In genomic region chr2:1159013-1159412, GRCh38 we compare ENCODE assay signal across 27 cellular contexts.
A peak's percentile ranks its signal among the peaks of the same experiment; 100 is the strongest.
DNase-seq lines count a peak whose midpoint lies in the region; ATAC-seq, FAIRE-seq and TF ChIP-seq lines count a peak whose summit lies in the region.
"Had no signal": no experiment of that assay in that cellular context is flagged by ENCODE, and none has a peak within 500 bp of the region (broad histone marks: within the 10 kb centered on the region; RNA-seq: fewer than 3 reads in every experiment).

No MANE protein-coding gene starts in this region.

- H2BK120ac ChIP-seq in H1 (replicated peaks; ENCODE audit: low read depth, low read length), result no peak overlapping the region

- FAIRE-seq in GM12891 (lab: Jason Lieb, UNC) (peak; percentile 35), H1 (lab: Jason Lieb, UNC) (no peak)
- FAIRE-seq: A204.1, GM12878, GM19239 had no signal

- no peak overlapping the region for H3K18ac ChIP-seq in H1 (ENCODE audit: extremely low read depth, low read length)

- TF ChIP-seq CTCF in HEK293 (tag by site-specific recombination; IDR thresholded peaks at IDR 0.05) (no peak), H1 (IDR thresholded peaks at IDR 0.05; ENCODE audit: control extremely low read depth in 1 of 3, insufficient read depth in 1 of 3, low read depth in 1 of 3, low read length in 3 of 3) (no peak), lung (IDR thresholded peaks at IDR 0.05; ENCODE audit: control extremely low read depth, extremely low read depth) (no peak)

- no peak overlapping the region for H2BK15ac ChIP-seq in H1 (ENCODE audit: low read length)

- H3K14ac ChIP-seq in H1 (ENCODE audit: insufficient read length), result no peak overlapping the region

- peaks cover 16% of the 10 kb centered on the region for H3K9me3 Mint-ChIP-seq in T-helper 2 cell treated with Interferon-gamma antibody and Interleukin-4, amounts not matched to agents 5 μg/mL and 100 μg/mL, for 36 hours

- peaks cover 0 to 11% of the 10 kb centered on the region in 2 experiments for H4K20me1 ChIP-seq in H1 (replicated peaks in 1 of 2; ENCODE audit: control insufficient read depth in 1 of 2, insufficient read depth in 2 of 2, low read length in 2 of 2)
- H4K20me1 ChIP-seq: BLaER1 had no signal

- H3K56ac ChIP-seq in H1 (replicated peaks; ENCODE audit: insufficient read length, low read depth, low read length), result no peak overlapping the region

- H3K9me3 ChIP-seq in HEK293 (ENCODE audit: control insufficient read depth, insufficient read depth, low read depth, low read length), result no peaks in the 10 kb centered on the region
- peaks cover 0 to 4% of the 10 kb centered on the region in 2 experiments; a peak in 2 of 4 replicates for H3K9me3 ChIP-seq in H1 (ENCODE audit: insufficient read depth in 2 of 2, low read depth in 1 of 2, low read length in 1 of 2)
- H3K9me3 ChIP-seq in lung (ENCODE audit: control insufficient read depth in 2 of 2, insufficient read depth in 1 of 2, low read length in 1 of 2), result peaks cover 0 to 10% of the 10 kb centered on the region in 2 donors
- H3K9me3 ChIP-seq in right cardiac atrium (ENCODE audit: control insufficient read depth, low read length), result no peaks in the 10 kb centered on the region
- H3K9me3 ChIP-seq: BE2C, BLaER1 had no signal

- no peaks in the 10 kb centered on the region for H3K27me3 Mint-ChIP-seq in T-helper 2 cell treated with Interferon-gamma antibody and Interleukin-4, amounts not matched to agents 5 μg/mL and 100 μg/mL, for 36 hours (ENCODE audit: low read depth)
- H3K27me3 Mint-ChIP-seq: CD4-positive, alpha-beta memory T cell; CD4-positive, CD25-positive, alpha-beta regulatory T cell; CD8-positive, alpha-beta memory T cell had no signal

- H2BK20ac ChIP-seq in H1 (ENCODE audit: low read length), result no peak overlapping the region

- POLR2A ChIA-PET in HEK293 (lab: Yijun Ruan, JAX), result no interaction called here
- POLR2A ChIA-PET in H1 (lab: Charles Lee; ENCODE audit: partially characterized antibody), result no interaction called here

- 79% methylated on average over 9 of the region's 9 CpGs; no CpG with 5 or more reads in 1 of the 2 experiments for WGBS in H1 (ENCODE audit: extremely low coverage in 1 of 2, insufficient coverage in 1 of 2, insufficient read length in 1 of 2, insufficient replicate concordance in 2 of 2, low coverage in 1 of 2, low lambda C conversion rate in 2 of 2, missing lambda C conversion rate in 1 of 2), 2 experiments
- 78 to 85% methylated on average over 9 of the region's 9 CpGs for WGBS in lung, 2 donors
- WGBS in right cardiac atrium, result 81% methylated on average over 9 of the region's 9 CpGs

- H2AFZ ChIP-seq in H1 (ENCODE audit: low read length), result no peak overlapping the region

- H3K27ac ChIP-seq in HEK293 (ENCODE audit: extremely low read depth, low read depth, low read length) (no peak overlapping the region), H1 (ENCODE audit: low read depth, low read length) (no peak overlapping the region), lung (ENCODE audit: low read depth in 1 of 2, low read length in 1 of 2) (no peak overlapping the region), right cardiac atrium (ENCODE audit: low read length) (no peak overlapping the region)
- H3K27ac ChIP-seq: BLaER1 had no signal

- CTCF ChIA-PET in HEK293 (lab: Yijun Ruan, JAX) (no interaction called here), H1 (lab: Charles Lee; ENCODE audit: partially characterized antibody) (interaction anchor here (0.7 kb wide), 1 partner anchor 202 kb away, joined by 3 read pairs; no protein-coding TSS in a partner anchor)

- peaks cover 13% of the 10 kb centered on the region for H3K36me3 Mint-ChIP-seq in T-helper 2 cell treated with Interferon-gamma antibody and Interleukin-4, amounts not matched to agents 5 μg/mL and 100 μg/mL, for 36 hours (ENCODE audit: low read depth)
- H3K36me3 Mint-ChIP-seq: CD14-positive monocyte; CD8-positive, alpha-beta memory T cell had no signal

- no peak overlapping the region for H2BK5ac ChIP-seq in H1 (ENCODE audit: low read depth, low read length)

- no peak overlapping the region for H3K9ac ChIP-seq in H1 (replicated peaks in 1 of 4; ENCODE audit: extremely low read depth in 1 of 4, low read depth in 3 of 4, low read length in 3 of 4)
- H3K9ac ChIP-seq: BLaER1 had no signal

- intact Hi-C loops in right cardiac atrium (cut with DNase I), result no loop called here

- H3K27me3 ChIP-seq in H1 (replicated peaks in 1 of 4; ENCODE audit: control insufficient read depth in 3 of 4, extremely low read depth in 1 of 4, insufficient read depth in 3 of 4, low read length in 3 of 4), result no peaks in the 10 kb centered on the region
- no peaks in the 10 kb centered on the region for H3K27me3 ChIP-seq in lung (ENCODE audit: control insufficient read depth, insufficient read depth)
- H3K27me3 ChIP-seq in right cardiac atrium (ENCODE audit: control insufficient read depth, insufficient read depth), result no peaks in the 10 kb centered on the region
- H3K27me3 ChIP-seq: BE2C, BLaER1 had no signal

- H2BK12ac ChIP-seq in H1 (ENCODE audit: low read depth, low read length), result no peak overlapping the region

- no peak overlapping the region for H3K27ac Mint-ChIP-seq in T-helper 2 cell treated with Interferon-gamma antibody and Interleukin-4, amounts not matched to agents 5 μg/mL and 100 μg/mL, for 36 hours
- H3K27ac Mint-ChIP-seq: CD14-positive monocyte; CD4-positive, alpha-beta memory T cell; CD4-positive, CD25-positive, alpha-beta regulatory T cell; CD8-positive, alpha-beta memory T cell had no signal

- H2AK5ac ChIP-seq in H1 (ENCODE audit: low read depth, low read length), result no peak overlapping the region

- no peak for DNase-seq in GM12891 (ENCODE audit: insufficient read length, low spot score)
- DNase-seq in H1 (ENCODE audit: low read depth in 1 of 2, low spot score in 2 of 2), result no peak
- no peak for DNase-seq in lung (ENCODE audit: low spot score)
- no peak for DNase-seq in T-helper 2 cell treated with Interferon-gamma antibody and Interleukin-4, amounts not matched to agents 5 μg/mL and 100 μg/mL, for 36 hours (ENCODE audit: low spot score)
- no peak for DNase-seq in NCI-H1694 (lab: John Stamatoyannopoulos, UW)
- DNase-seq in right cardiac atrium, result no peak
- DNase-seq: 8988T; ACHN; BE2C; C1 segment of cervical spinal cord; CD4-positive, alpha-beta memory T cell; CD4-positive, CD25-positive, alpha-beta regulatory T cell; CD8-positive, alpha-beta memory T cell; COR-L47; DMS 273 treated with DMSO at 0.1 percent for 48 hours; DMS153; DMS53; DMS79; DND-41; EL; GDM1 had no signal

- no peak overlapping the region for H4K5ac ChIP-seq in H1 (ENCODE audit: insufficient read length, low read depth, low read length)

- H4K91ac ChIP-seq in H1 (replicated peaks; ENCODE audit: insufficient read length, low read length), result peak overlapping the region; percentile 32

- H3K4me2 ChIP-seq in H1 (ENCODE audit: insufficient read depth in 1 of 2, low read depth in 2 of 2, low read length in 2 of 2), result no peak overlapping the region
- H3K4me2 ChIP-seq: BLaER1 had no signal

- H3K4me3 ChIP-seq in HEK293 (ENCODE audit: low read depth, low read length) (no peak overlapping the region), H1 (ENCODE audit: extremely low read depth in 1 of 4, insufficient read depth in 2 of 4, low read depth in 3 of 4, low read length in 4 of 4) (no peak overlapping the region), lung (no peak overlapping the region), right cardiac atrium (ENCODE audit: low read length) (no peak overlapping the region)
- H3K4me3 ChIP-seq: BLaER1, GM12878 had no signal

- no peak for TF ChIP-seq EP300 in H1 (IDR thresholded peaks at IDR 0.05; ENCODE audit: borderline replicate concordance in 1 of 2, low read depth in 2 of 2, low read length in 2 of 2)

- no peak overlapping the region for H3K4ac ChIP-seq in H1 (replicated peaks; ENCODE audit: insufficient read length, low read depth, low read length)

- H3K79me2 ChIP-seq in H1 (ENCODE audit: control insufficient read depth in 1 of 2, insufficient read depth in 2 of 2, low read length in 2 of 2), result no peaks in the 10 kb centered on the region

- no peak overlapping the region for H3K23ac ChIP-seq in H1 (ENCODE audit: insufficient read length)

- no peak for TF ChIP-seq RAD21 in H1 (IDR thresholded peaks at IDR 0.05 in 1 of 2, conservative IDR thresholded peaks at IDR 0.05 in 1 of 2; ENCODE audit: low read depth in 2 of 2, low read length in 2 of 2)

- no peak overlapping the region for H4K8ac ChIP-seq in H1 (ENCODE audit: extremely low read depth, insufficient read depth, low read length)

- ATAC-seq in lung (ENCODE audit: insufficient read depth, low FRiP score) (peak; percentile 14), right cardiac atrium (no peak)
- ATAC-seq: GM12878 had no signal

- peaks cover 8% of the 10 kb centered on the region; the same call in 1 of the 2 replicates for H3K23me2 ChIP-seq in H1 (ENCODE audit: low read depth, low read length)

- no peaks in the 10 kb centered on the region for H3K79me1 ChIP-seq in H1 (ENCODE audit: low read depth, low read length)

- H3K4me3 Mint-ChIP-seq in T-helper 2 cell treated with Interferon-gamma antibody and Interleukin-4, amounts not matched to agents 5 μg/mL and 100 μg/mL, for 36 hours, result no peak overlapping the region
- H3K4me3 Mint-ChIP-seq: CD14-positive monocyte; CD4-positive, alpha-beta memory T cell; CD4-positive, CD25-positive, alpha-beta regulatory T cell; CD8-positive, alpha-beta memory T cell had no signal

- H3K4me1 ChIP-seq in HEK293 (ENCODE audit: control insufficient read depth, insufficient read depth, low read length), result no peaks in the 10 kb centered on the region
- H3K4me1 ChIP-seq in H1 (replicated peaks in 1 of 4; ENCODE audit: control insufficient read depth in 3 of 4, insufficient read depth in 4 of 4, low read length in 3 of 4), result peaks cover 0 to 11% (median 5%) of the 10 kb centered on the region in 4 experiments; a peak in 3 of 7 replicates
- peaks cover 0 to 2% of the 10 kb centered on the region in 2 donors for H3K4me1 ChIP-seq in lung (ENCODE audit: control insufficient read depth in 2 of 2, insufficient read depth in 2 of 2, low read length in 2 of 2)
- no peaks in the 10 kb centered on the region for H3K4me1 ChIP-seq in right cardiac atrium (ENCODE audit: control insufficient read depth, insufficient read depth, low read length)
- H3K4me1 ChIP-seq: BE2C had no signal

- no peak for TF ChIP-seq POLR2A in GM12891 (IDR thresholded peaks at IDR 0.05; ENCODE audit: low read depth, low read length)
- no peak for TF ChIP-seq POLR2A in H1 (IDR thresholded peaks at IDR 0.05; ENCODE audit: control extremely low read depth in 1 of 2, low read depth in 2 of 2, low read length in 2 of 2)

- H3K36me3 ChIP-seq in HEK293 (ENCODE audit: control insufficient read depth in 2 of 2, insufficient read depth in 1 of 2, low read length in 2 of 2) (no peaks in the 10 kb centered on the region), H1 (ENCODE audit: control insufficient read depth in 2 of 4, insufficient read depth in 4 of 4, low read length in 3 of 4) (peaks cover 0 to 9% (median 2%) of the 10 kb centered on the region in 4 experiments; a peak in 4 of 8 replicates), lung (ENCODE audit: control insufficient read depth in 2 of 2, insufficient read depth in 2 of 2, low read length in 2 of 2) (no peaks in the 10 kb centered on the region)
- H3K36me3 ChIP-seq: BE2C, BLaER1 had no signal

- peaks cover 15% of the 10 kb centered on the region for H3K4me1 Mint-ChIP-seq in T-helper 2 cell treated with Interferon-gamma antibody and Interleukin-4, amounts not matched to agents 5 μg/mL and 100 μg/mL, for 36 hours (ENCODE audit: low read depth)
- H3K4me1 Mint-ChIP-seq: CD14-positive monocyte had no signal

TF ChIP-seq in H1, 55 proteins besides CTCF, POLR2A, EP300 and RAD21 (continues in another document):
- no peak for TF ChIP-seq MAFK (IDR thresholded peaks at IDR 0.05; ENCODE audit: low read depth, low read length)
